Comparison of ENCODE assay signal across 1 cellular context in the genomic region with DNA sequence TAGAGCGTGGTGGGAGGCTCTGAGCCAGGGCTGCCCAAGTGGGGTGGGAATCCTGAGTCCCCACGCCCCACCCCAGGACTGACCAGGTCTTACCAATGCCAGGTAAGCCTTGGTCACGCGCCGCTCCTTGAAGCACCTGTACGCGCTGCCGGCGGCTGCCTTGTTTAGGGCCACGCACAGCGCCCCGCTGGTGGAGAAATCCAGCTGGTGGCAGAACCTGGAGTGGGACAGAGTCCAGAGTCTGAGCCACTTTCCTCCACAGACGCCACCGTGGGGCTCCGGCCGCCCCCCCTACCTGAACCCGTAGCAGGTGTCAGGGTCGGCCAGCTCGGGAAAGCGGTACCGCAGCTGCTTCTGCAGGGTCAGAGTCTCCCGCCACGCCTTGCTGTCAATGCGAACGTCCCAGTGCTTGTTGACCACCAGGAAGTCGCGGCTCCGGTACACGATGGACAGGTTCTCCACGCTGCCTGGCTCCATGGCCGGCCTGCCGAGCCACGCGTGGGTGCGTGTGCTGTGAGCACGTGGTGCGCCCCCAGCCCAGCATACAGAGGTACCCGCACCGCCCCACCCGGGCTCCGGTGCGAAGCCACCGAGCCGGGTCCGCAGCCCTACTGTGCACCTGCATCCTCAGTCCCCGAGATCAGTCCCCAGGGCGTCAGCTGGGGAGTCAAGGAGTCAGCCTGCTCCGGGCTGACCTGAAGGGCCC.
TF ChIP-seq lines count a peak whose summit lies in the region.

No MANE protein-coding gene starts in this region.

TF ChIP-seq in H1, 55 proteins besides CTCF, POLR2A, EP300 and RAD21:
- TF ChIP-seq SIRT6 (IDR thresholded peaks at IDR 0.05; ENCODE audit: low read length) (no peak), ATF3 (IDR thresholded peaks at IDR 0.05; ENCODE audit: insufficient read depth, low read depth, low read length) (no peak), CREB1 (IDR thresholded peaks at IDR 0.05) (no peak), EZH2 (IDR thresholded peaks at IDR 0.05; ENCODE audit: low read depth, low read length, severe bottlenecking) (no peak), ZNF274 (IDR thresholded peaks at IDR 0.05; ENCODE audit: borderline replicate concordance, extremely low read depth, low read length) (no peak), RNF2 (IDR thresholded peaks at IDR 0.05; ENCODE audit: borderline replicate concordance, low read depth, low read length, missing control alignments, poor library complexity, severe bottlenecking) (no peak), SIN3A (conservative IDR thresholded peaks at IDR 0.05 in 1 of 2, IDR thresholded peaks at IDR 0.05 in 1 of 2; ENCODE audit: low read depth in 1 of 2, low read length in 2 of 2) (no peak; a peak in 1 of 4 replicates), KDM5A (IDR thresholded peaks at IDR 0.05; ENCODE audit: low read length) (no peak), CBX5 (IDR thresholded peaks at IDR 0.05; ENCODE audit: low read depth, low read length) (no peak), JUN (IDR thresholded peaks at IDR 0.05; ENCODE audit: low read depth, low read length) (no peak), NANOG (IDR thresholded peaks at IDR 0.05; ENCODE audit: insufficient read depth, low read depth, low read length, poor library complexity, severe bottlenecking) (no peak), SP4 (IDR thresholded peaks at IDR 0.05; ENCODE audit: low read length) (no peak), SIX5 (IDR thresholded peaks at IDR 0.05; ENCODE audit: low read depth, low read length) (no peak), KDM4A (IDR thresholded peaks at IDR 0.05; ENCODE audit: low read depth, low read length, severe bottlenecking) (no peak), YY1 (IDR thresholded peaks at IDR 0.05; ENCODE audit: low read depth, low read length) (no peak), ATF2 (IDR thresholded peaks at IDR 0.05; ENCODE audit: low read length) (no peak), ASH2L (IDR thresholded peaks at IDR 0.05; ENCODE audit: low read length) (no peak), GABPA (IDR thresholded peaks at IDR 0.05; ENCODE audit: borderline replicate concordance, insufficient read depth, low read length) (no peak), POLR2AphosphoS5 (IDR thresholded peaks at IDR 0.05; ENCODE audit: low read depth, low read length) (no peak)
